15 cellular contexts compared by ENCODE assay signal in genomic region chr2:211802611-211803010, GRCh38.
"Had no signal": no experiment of that assay in that cellular context is flagged by ENCODE, and none has a peak within 500 bp of the region (broad histone marks: within the 10 kb centered on the region; RNA-seq: fewer than 3 reads in every experiment).

No MANE protein-coding gene starts in this region.

- H3K9me3 ChIP-seq: gastrocnemius medialis, heart left ventricle, tibial nerve, uterus had no signal

- H3K36me3 ChIP-seq: gastrocnemius medialis, heart left ventricle, tibial nerve, uterus had no signal

- ATAC-seq: gastrocnemius medialis, heart left ventricle, natural killer cell had no signal

- DNase-seq: activated CD4-positive, alpha-beta T cell treated with anti-CD3 and anti-CD28 coated beads, Interleukin-2, amount 10 ng/mL, durations not matched to agents 7 days and 5 days; activated CD4-positive, CD25-positive, alpha-beta regulatory T cell; activated naive CD4-positive, alpha-beta T cell treated with Interleukin-2 at 50 U/mL for 16 hours; endodermal cell; gastrocnemius medialis; heart left ventricle; immature natural killer cell; mesenchymal stem cell; natural killer cell; stimulated activated CD4-positive, alpha-beta T cell treated with anti-CD3 and anti-CD28 coated beads, Interleukin-15, amount 100 ng/mL, for 24 hours; stimulated activated CD4-positive, alpha-beta T cell treated with anti-CD3 and anti-CD28 coated beads, Interleukin-4, amount 100 ng/mL, for 24 hours; stimulated activated naive CD4-positive, alpha-beta T cell; uterus had no signal

- H3K27ac ChIP-seq: dorsolateral prefrontal cortex, gastrocnemius medialis, heart left ventricle, tibial nerve, uterus had no signal

- H3K4me3 ChIP-seq: dorsolateral prefrontal cortex, gastrocnemius medialis, heart left ventricle, tibial nerve, uterus had no signal

- H3K27me3 ChIP-seq: dorsolateral prefrontal cortex, gastrocnemius medialis, heart left ventricle, tibial nerve, uterus had no signal

- H3K4me1 ChIP-seq: gastrocnemius medialis, heart left ventricle, tibial nerve, uterus had no signal
